19 cellular contexts compared by ENCODE assay signal in the genomic region with DNA sequence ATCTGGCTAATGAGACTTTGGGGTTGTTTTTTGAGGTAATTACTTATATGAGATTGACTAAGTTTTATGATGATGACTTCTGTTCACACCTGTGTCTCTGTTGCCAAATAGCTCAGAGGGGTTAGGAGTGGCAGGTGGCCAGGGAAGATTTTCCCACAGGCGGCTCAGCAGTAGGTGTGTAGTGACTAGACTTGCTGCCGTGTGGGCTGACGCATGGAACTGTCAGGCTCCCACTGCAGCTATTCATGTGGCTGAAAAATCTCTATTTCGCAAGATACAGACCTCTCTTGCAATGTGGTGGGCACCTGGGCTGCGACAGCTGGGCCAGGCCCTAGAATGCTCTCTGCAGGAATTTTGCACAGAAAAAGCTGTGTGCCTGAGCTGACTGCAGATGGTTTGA. TPM values are rescaled to one million over a fixed set of nuclear protein-coding genes. Genes with fewer than 3 reads are reported as not detected.
DNase-seq lines count a peak whose midpoint lies in the region; ATAC-seq and TF ChIP-seq lines count a peak whose summit lies in the region.
"Had no signal": no experiment of that assay in that cellular context is flagged by ENCODE, and none has a peak within 500 bp of the region (broad histone marks: within the 10 kb centered on the region; RNA-seq: fewer than 3 reads in every experiment).

No MANE protein-coding gene starts in this region.

- no peak for TF ChIP-seq CTCF in chondrocyte (IDR thresholded peaks at IDR 0.05)
- no peak for TF ChIP-seq CTCF in omental fat pad (IDR thresholded peaks at IDR 0.05)
- no peak for TF ChIP-seq CTCF in stomach (IDR thresholded peaks at IDR 0.05)

- H3K27me3 Mint-ChIP-seq in chondrocyte (ENCODE audit: low read depth), result no peaks in the 10 kb centered on the region
- H3K27me3 Mint-ChIP-seq: activated CD4-positive, alpha-beta T cell treated with anti-CD3 and anti-CD28 coated beads, Interleukin-2, amount 10 ng/mL, durations not matched to agents 7 days and 5 days had no signal

- H3K27me3 ChIP-seq in stomach, result no peaks in the 10 kb centered on the region
- H3K27me3 ChIP-seq: esophagus muscularis mucosa, SJSA1 had no signal

- peak; percentile 39 for DNase-seq in NCI-H226
- DNase-seq in chondrocyte (ENCODE audit: low spot score), result no peak
- DNase-seq in omental fat pad (ENCODE audit: low spot score), result no peak
- no peak for DNase-seq in G401 (ENCODE audit: low spot score)
- no peak for DNase-seq in stomach
- DNase-seq in NCI-H1048 (lab: John Stamatoyannopoulos, UW), result no peak
- DNase-seq: activated CD4-positive, alpha-beta T cell treated with anti-CD3 and anti-CD28 coated beads, Interleukin-2, amount 10 ng/mL, durations not matched to agents 7 days and 5 days; activated T-cell treated with anti-CD3 and anti-CD28 coated beads, Interleukin-2, amount 50 U/mL, for 48 hours; CD4-positive, alpha-beta memory T cell; HFFc6; NK-92 treated with Interleukin-12 subunit alpha and Interleukin-12 subunit beta, amount 100 ng/mL, for 24 hours; stimulated activated CD4-positive, alpha-beta T cell treated with anti-CD3 and anti-CD28 coated beads, Interleukin-15, amount 100 ng/mL, for 24 hours; T1000 had no signal

- H3K4me3 Mint-ChIP-seq in chondrocyte (ENCODE audit: unreplicated experiment), result no peak overlapping the region
- H3K4me3 Mint-ChIP-seq: activated CD4-positive, alpha-beta T cell treated with anti-CD3 and anti-CD28 coated beads, Interleukin-2, amount 10 ng/mL, durations not matched to agents 7 days and 5 days; CD4-positive, alpha-beta memory T cell had no signal

- in situ Hi-C loops in G401 (cut with HindIII; ENCODE audit: low sequenced_read_pairs), result no loop called here

- TF ChIP-seq EP300 in stomach (IDR thresholded peaks at IDR 0.05), result no peak

- H3K36me3 ChIP-seq in stomach, result no peaks in the 10 kb centered on the region
- H3K36me3 ChIP-seq: esophagus muscularis mucosa, prostate gland, SJSA1 had no signal

- peak; percentile 59 for ATAC-seq in HG02798 (IDR thresholded peaks at IDR 0.05; ENCODE audit: poor library complexity, unreplicated experiment)
- ATAC-seq in omental fat pad (ENCODE audit: low FRiP score), result peak; percentile 5
- ATAC-seq: left lobe of liver had no signal

- H3K9me3 ChIP-seq in stomach, result no peaks in the 10 kb centered on the region
- H3K9me3 ChIP-seq: esophagus muscularis mucosa, prostate gland had no signal

- H3K36me3 Mint-ChIP-seq in chondrocyte (ENCODE audit: low read depth), result no peaks in the 10 kb centered on the region
- H3K36me3 Mint-ChIP-seq: CD4-positive, alpha-beta memory T cell had no signal

- WGBS in stomach, 5 donors, result 78 to 90% (median 82%) methylated on average over 5 of the region's 5 CpGs

- peak overlapping the region; percentile 24 for H3K27ac Mint-ChIP-seq in chondrocyte (ENCODE audit: unreplicated experiment)
- H3K27ac Mint-ChIP-seq: activated CD4-positive, alpha-beta T cell treated with anti-CD3 and anti-CD28 coated beads, Interleukin-2, amount 10 ng/mL, durations not matched to agents 7 days and 5 days; CD4-positive, alpha-beta memory T cell; HFFc6 had no signal

- no peaks in the 10 kb centered on the region for H3K4me1 ChIP-seq in stomach
- H3K4me1 ChIP-seq: esophagus muscularis mucosa, prostate gland had no signal

- TF ChIP-seq POLR2A in stomach (IDR thresholded peaks at IDR 0.05), result no peak

- H3K4me3 ChIP-seq in stomach, result no peak overlapping the region
- H3K4me3 ChIP-seq: coronary artery, esophagus muscularis mucosa, prostate gland, SJSA1 had no signal

- no peak overlapping the region for H3K27ac ChIP-seq in stomach
- H3K27ac ChIP-seq: coronary artery, esophagus muscularis mucosa, prostate gland had no signal

- peaks cover 52% of the 10 kb centered on the region for H3K4me1 Mint-ChIP-seq in chondrocyte (ENCODE audit: low read depth)
- H3K4me1 Mint-ChIP-seq: activated CD4-positive, alpha-beta T cell treated with anti-CD3 and anti-CD28 coated beads, Interleukin-2, amount 10 ng/mL, durations not matched to agents 7 days and 5 days had no signal

- H3K9me3 Mint-ChIP-seq in chondrocyte (ENCODE audit: low read depth), result no peaks in the 10 kb centered on the region

- intact Hi-C loops in stomach (cut with DNase I; ENCODE audit: low total_unique reads), result no loop called here

RNA-seq across cellular contexts. Expression of a gene that starts 1.4 kb away (rescaled TPM):
- 2.1 to 10.3 TPM (median 7.9 TPM) in 3 replicates for total RNA-seq in chondrocyte
- total RNA-seq in omental fat pad, result 1 to 10 TPM in 3 of 4 donors, not detected in 1; 3.0 to 9.7 (median 4.1) TPM
- not detected in 2 replicates for total RNA-seq in G401 (2014; rRNA removed; shearing (Covaris generic))
- not detected for total RNA-seq in stomach
- under 1 TPM in 2 of 3 donors, not detected in 1; 0.12 to 0.90 TPM for polyA plus RNA-seq in stomach
- total RNA-seq: activated CD4-positive, alpha-beta T cell treated with anti-CD3 and anti-CD28 coated beads, Interleukin-2, amount 10 ng/mL, durations not matched to agents 7 days and 5 days; CD4-positive, alpha-beta memory T cell; esophagus muscularis mucosa; left lobe of liver had no signal
- polyA plus RNA-seq: CD4-positive, alpha-beta memory T cell had no signal

RNA-seq across cellular contexts. Expression of a gene that starts 27.7 kb away (rescaled TPM):
- total RNA-seq in chondrocyte (not detected in 3 replicates), omental fat pad (under 1 TPM in 1 of 4 donors, not detected in 3; 0.88 TPM), stomach (10 to 100 TPM in 3 of 5 donors, 1 to 10 TPM in 1, not detected in 1; 4.1 to 65.8 (median 40.9) TPM)
- total RNA-seq in G401 (2014; rRNA removed; shearing (Covaris generic)), result not detected in 2 replicates
- 10 to 100 TPM; 54.9 to 62.8 (median 58.3) TPM for polyA plus RNA-seq in stomach
- total RNA-seq: activated CD4-positive, alpha-beta T cell treated with anti-CD3 and anti-CD28 coated beads, Interleukin-2, amount 10 ng/mL, durations not matched to agents 7 days and 5 days; CD4-positive, alpha-beta memory T cell; esophagus muscularis mucosa; HFFc6; prostate gland; SJSA1 had no signal
- polyA plus RNA-seq: CD4-positive, alpha-beta memory T cell had no signal

RNA-seq across cellular contexts. Expression of a gene that starts 50.3 kb away (rescaled TPM):
- total RNA-seq in chondrocyte (not detected in 3 replicates), omental fat pad (not detected), stomach (not detected)
- total RNA-seq in G401 (2014; rRNA removed; shearing (Covaris generic)), result not detected in 2 replicates
- under 1 TPM in 1 of 3 donors, not detected in 2; 0.48 TPM for polyA plus RNA-seq in stomach
- total RNA-seq: activated CD4-positive, alpha-beta T cell treated with anti-CD3 and anti-CD28 coated beads, Interleukin-2, amount 10 ng/mL, durations not matched to agents 7 days and 5 days; CD4-positive, alpha-beta memory T cell; esophagus muscularis mucosa; HFFc6; left lobe of liver had no signal
